Comparison of ENCODE assay signal across 1 cellular context in genomic region chr6:31692886-31693285, GRCh38.
TF ChIP-seq lines count a peak whose summit lies in the region.

No MANE protein-coding gene starts in this region.

TF ChIP-seq in H1, 55 proteins besides CTCF, POLR2A, EP300 and RAD21:
- TF ChIP-seq CHD7 (IDR thresholded peaks at IDR 0.05; ENCODE audit: insufficient replicate concordance, low read length) (no peak), RBBP5 (IDR thresholded peaks at IDR 0.05; ENCODE audit: borderline replicate concordance, low read depth, low read length) (no peak), CHD1 (IDR thresholded peaks at IDR 0.05; ENCODE audit: low read depth, low read length) (no peak), CREB1 (IDR thresholded peaks at IDR 0.05) (no peak), CBX8 (IDR thresholded peaks at IDR 0.05; ENCODE audit: borderline replicate concordance, low read depth, low read length) (no peak), CEBPB (IDR thresholded peaks at IDR 0.05; ENCODE audit: low read depth, low read length) (no peak)
